20 cellular contexts compared by ENCODE assay signal in genomic region chr1:186754542-186755150, GRCh38.
A peak's percentile ranks its signal among the peaks of the same experiment; 100 is the strongest.
DNase-seq lines count a peak whose midpoint lies in the region; ATAC-seq, FAIRE-seq and TF ChIP-seq lines count a peak whose summit lies in the region.
"Had no signal": no experiment of that assay in that cellular context is flagged by ENCODE, and none has a peak within 500 bp of the region (broad histone marks: within the 10 kb centered on the region; RNA-seq: fewer than 3 reads in every experiment).

No MANE protein-coding gene starts in this region.

- FAIRE-seq in D721Med (lab: Jason Lieb, UNC), result peak; percentile 29
- FAIRE-seq: HTR-8/SVneo had no signal

- ATAC-seq in GM19351 (IDR thresholded peaks at IDR 0.05; ENCODE audit: unreplicated experiment) (peak; percentile 67), GM19455 (IDR thresholded peaks at IDR 0.05; ENCODE audit: unreplicated experiment) (no peak), GM18505 (IDR thresholded peaks at IDR 0.05; ENCODE audit: unreplicated experiment) (no peak)
- ATAC-seq: T-cell had no signal

- no peak for TF ChIP-seq CTCF in D721Med (IDR thresholded peaks at IDR 0.05; ENCODE audit: insufficient read depth, missing control alignments)

- DNase-seq in D721Med (ENCODE audit: insufficient read length, low spot score), result no peak
- peak; percentile 35 for DNase-seq in RPMI7951 (ENCODE audit: low read depth)
- peak; percentile 14 for DNase-seq in fibroblast of peridontal ligament (ENCODE audit: extremely low read depth)
- no peak for DNase-seq in central memory CD4-positive, alpha-beta T cell
- DNase-seq in DMS79 treated with DMSO at 0.1 percent for 48 hours (lab: John Stamatoyannopoulos, UW), result no peak
- DNase-seq: Caco-2; DMS53; GDM1; H9; NCI-H1436; NCI-H2029 treated with DMSO at 0.1 percent for 48 hours; NCI-H226; NCI-H526 treated with DMSO at 0.1 percent for 48 hours; NK-92 treated with Interleukin-12 subunit alpha and Interleukin-12 subunit beta, amount 100 ng/mL, for 24 hours; OCI-M1; T-cell had no signal

- TF ChIP-seq POLR2A in GM18505 (IDR thresholded peaks at IDR 0.05; ENCODE audit: borderline replicate concordance, extremely low read depth, insufficient read depth, insufficient read length), result no peak

Comparison
In these comparisons a context has a peak if more than half of its experiments do, and no peak if none do; other contexts are left out.
1. DNase-seq: peak in RPMI7951 (single experiment) and fibroblast of peridontal ligament (single experiment); none in D721Med (single experiment), central memory CD4-positive, alpha-beta T cell (single experiment) and DMS79 treated with DMSO at 0.1 percent for 48 hours (single experiment).